In genomic region chr12:39803151-39803550, GRCh38 we compare ENCODE assay signal across 16 cellular contexts.
"Had no signal": no experiment of that assay in that cellular context is flagged by ENCODE, and none has a peak within 500 bp of the region (broad histone marks: within the 10 kb centered on the region; RNA-seq: fewer than 3 reads in every experiment).

No MANE protein-coding gene starts in this region.

- H3K27ac ChIP-seq: gastrocnemius medialis, heart right ventricle, left lung, lower lobe of right lung, right atrium auricular region, suprapubic skin, thyroid gland had no signal

- H3K9me3 ChIP-seq: gastrocnemius medialis, heart right ventricle, left lung, lower lobe of right lung, right atrium auricular region, suprapubic skin, thyroid gland had no signal

- ATAC-seq: gastrocnemius medialis; heart right ventricle; left lung; lower lobe of right lung; natural killer cell; stimulated activated naive CD8-positive, alpha-beta T cell treated with anti-CD3 and anti-CD28 coated beads, Interleukin-15, Interleukin-2, amounts not matched to agents 100 U/mL and 50 U/mL, for 24 hours had no signal

- H3K36me3 ChIP-seq: gastrocnemius medialis, heart right ventricle, left lung, lower lobe of right lung, right atrium auricular region, suprapubic skin, thyroid gland had no signal

- H3K27me3 ChIP-seq: gastrocnemius medialis, heart right ventricle, left lung, right atrium auricular region, suprapubic skin, thyroid gland had no signal

- H3K4me3 ChIP-seq: gastrocnemius medialis, heart right ventricle, left lung, lower lobe of right lung, right atrium auricular region, suprapubic skin, thyroid gland had no signal

- DNase-seq: gastrocnemius medialis; heart right ventricle; hypothalamus; islet precursor cell; left lung; lower lobe of right lung; natural killer cell; posterior cingulate gyrus; small intestine; stimulated activated CD4-positive, alpha-beta T cell treated with anti-CD3 and anti-CD28 coated beads, Interleukin-12 subunit alpha, Interleukin-12 subunit beta, amount 100 ng/mL, for 4 hours; stimulated activated naive CD8-positive, alpha-beta T cell treated with anti-CD3 and anti-CD28 coated beads, Interleukin-15, Interleukin-2, amounts not matched to agents 100 U/mL and 50 U/mL, for 24 hours; thyroid gland had no signal

- H3K4me1 ChIP-seq: gastrocnemius medialis, heart right ventricle, left lung, lower lobe of right lung, right atrium auricular region, suprapubic skin, thyroid gland had no signal

- FAIRE-seq: colon, small intestine, urothelium cell line had no signal
